8 cellular contexts compared by ENCODE assay signal in genomic region chr10:119211625-119212441, GRCh38. TPM values are rescaled to one million over a fixed set of nuclear protein-coding genes. Genes with fewer than 3 reads are reported as not detected.
DNase-seq lines count a peak whose midpoint lies in the region; ATAC-seq and TF ChIP-seq lines count a peak whose summit lies in the region.

No MANE protein-coding gene starts in this region.

- peak overlapping the region; percentile 37 to 47 for H3K9ac ChIP-seq in mucosa of rectum (ENCODE audit: low read depth in 1 of 2, low read length in 2 of 2)

- TF ChIP-seq CTCF in left ventricle myocardium inferior (IDR thresholded peaks at IDR 0.05; ENCODE audit: borderline replicate concordance) (no peak), ascending aorta (IDR thresholded peaks at IDR 0.05) (no peak)

- peaks cover 89% of the 10 kb centered on the region for H3K4me1 ChIP-seq in left ventricle myocardium inferior
- H3K4me1 ChIP-seq in ascending aorta = peaks cover 17 to 51% of the 10 kb centered on the region in 2 donors
- H3K4me1 ChIP-seq in mucosa of rectum (ENCODE audit: control insufficient read depth in 2 of 2, insufficient read depth in 2 of 2, low read length in 2 of 2) = peaks cover 13 to 17% of the 10 kb centered on the region in 2 donors
- peaks cover 0 to 11% of the 10 kb centered on the region in 2 donors for H3K4me1 ChIP-seq in aorta (ENCODE audit: control insufficient read depth in 1 of 2, insufficient read depth in 2 of 2, low read length in 2 of 2)

- H3K4me3 ChIP-seq in left ventricle myocardium inferior = peak overlapping the region; percentile 97
- H3K4me3 ChIP-seq in ascending aorta = peak overlapping the region in 1 of 2 donors; percentile 25
- no peak overlapping the region for H3K4me3 ChIP-seq in mucosa of rectum (ENCODE audit: low read length in 2 of 2)
- H3K4me3 ChIP-seq in aorta (ENCODE audit: low read length in 2 of 2) = peak overlapping the region in 1 of 2 donors; percentile 23

- H3K36me3 ChIP-seq in left ventricle myocardium inferior (peaks cover 7% of the 10 kb centered on the region), ascending aorta (no peaks in the 10 kb centered on the region), mucosa of rectum (ENCODE audit: control insufficient read depth in 2 of 2, insufficient read depth in 2 of 2, low read length in 2 of 2) (no peaks in the 10 kb centered on the region), aorta (ENCODE audit: control insufficient read depth in 1 of 2, insufficient read depth in 2 of 2, low read length in 1 of 2) (no peaks in the 10 kb centered on the region)

- intact Hi-C loops in left ventricle myocardium inferior (cut with micrococcal nuclease) (no loop called here), left cardiac atrium (cut with DNase I) (loop anchor here in 1 of 2 donors (5.0 kb wide), 2 partner anchors 40 to 80 kb away; no protein-coding TSS in a partner anchor), ascending aorta (cut with DNase I) (no loop called here), aorta (cut with DNase I) (loop anchor here in 1 of 2 donors (5.0 kb wide), 1 partner anchor 40 kb away; no protein-coding TSS in a partner anchor)

- DNase-seq in left ventricle myocardium inferior (no peak), left cardiac atrium (no peak), ascending aorta (ENCODE audit: low spot score in 2 of 2) (no peak), aorta (peak in 1 of 2 donors; percentile 41), NCI-H446 (lab: John Stamatoyannopoulos, UW) (no peak), kidney tubule cell (ENCODE audit: low spot score) (no peak), NCI-H2196 treated with DMSO at 0.1 percent for 48 hours (lab: John Stamatoyannopoulos, UW; ENCODE audit: unreplicated experiment) (no peak)

- 3 to 4% methylated on average over 12 of the region's 12 CpGs for whole genome bisulfite sequencing in aorta, 2 donors

- no peaks in the 10 kb centered on the region for H3K27me3 ChIP-seq in left ventricle myocardium inferior (ENCODE audit: low read depth)
- no peaks in the 10 kb centered on the region for H3K27me3 ChIP-seq in ascending aorta
- peaks cover 6% of the 10 kb centered on the region in 2 donors for H3K27me3 ChIP-seq in mucosa of rectum (ENCODE audit: control insufficient read depth in 2 of 2, insufficient read depth in 2 of 2, low read length in 2 of 2)
- no peaks in the 10 kb centered on the region for H3K27me3 ChIP-seq in aorta (ENCODE audit: control insufficient read depth in 1 of 2, insufficient read depth in 2 of 2, low read length in 1 of 2)

- H3K27ac ChIP-seq in left ventricle myocardium inferior (replicated peaks) (peak overlapping the region; percentile 97), ascending aorta (peak overlapping the region; percentile 95 to 97), mucosa of rectum (ENCODE audit: low read depth in 2 of 2, low read length in 2 of 2) (peak overlapping the region; percentile 49 to 55), aorta (ENCODE audit: low read depth in 1 of 2, low read length in 2 of 2) (peak overlapping the region; percentile 82 to 93)

- ATAC-seq in left cardiac atrium = no peak
- ATAC-seq in aorta (ENCODE audit: low FRiP score) = no peak

- no peaks in the 10 kb centered on the region for H3K9me3 ChIP-seq in left ventricle myocardium inferior (replicated peaks)
- no peaks in the 10 kb centered on the region for H3K9me3 ChIP-seq in ascending aorta
- no peaks in the 10 kb centered on the region for H3K9me3 ChIP-seq in mucosa of rectum (ENCODE audit: control insufficient read depth in 2 of 2, low read length in 2 of 2)
- H3K9me3 ChIP-seq in aorta (ENCODE audit: control insufficient read depth, low read length) = no peaks in the 10 kb centered on the region

RNA-seq across cellular contexts. Expression of gene GRK5, which starts 4.5 kb away (rescaled TPM):
- 52.8 TPM for total RNA-seq in left ventricle myocardium inferior
- total RNA-seq in left cardiac atrium = 10 to 100 TPM; 36.4 to 60.1 TPM
- 75.5 TPM for total RNA-seq in ascending aorta
- 100 to 1,000 TPM in 1 of 2 donors, 10 to 100 TPM in 1; 73.8 to 112 TPM for total RNA-seq in aorta
- polyA plus RNA-seq in aorta = 100 to 1,000 TPM in 1 of 2 donors, 10 to 100 TPM in 1; 98.7 to 104 TPM

RNA-seq across cellular contexts. Expression of gene PRDX3, which starts 33.2 kb away (rescaled TPM):
- total RNA-seq in left ventricle myocardium inferior (301 TPM), left cardiac atrium (100 to 1,000 TPM; 162 to 183 TPM), ascending aorta (34.9 TPM), aorta (10 to 100 TPM; 76.3 to 81.8 TPM)
- 100 to 1,000 TPM; 101 to 158 TPM for polyA plus RNA-seq in aorta

RNA-seq across cellular contexts. Expression of gene SFXN4, which starts 46.3 kb away (rescaled TPM):
- total RNA-seq in left ventricle myocardium inferior (52.7 TPM), left cardiac atrium (10 to 100 TPM; 34.7 to 36.8 TPM), ascending aorta (13.7 TPM), aorta (10 to 100 TPM; 11.6 to 13.4 TPM)
- polyA plus RNA-seq in aorta = 10 to 100 TPM; 20.7 to 49.8 TPM
